ENCODE assay signal across 24 cellular contexts in the genomic region with DNA sequence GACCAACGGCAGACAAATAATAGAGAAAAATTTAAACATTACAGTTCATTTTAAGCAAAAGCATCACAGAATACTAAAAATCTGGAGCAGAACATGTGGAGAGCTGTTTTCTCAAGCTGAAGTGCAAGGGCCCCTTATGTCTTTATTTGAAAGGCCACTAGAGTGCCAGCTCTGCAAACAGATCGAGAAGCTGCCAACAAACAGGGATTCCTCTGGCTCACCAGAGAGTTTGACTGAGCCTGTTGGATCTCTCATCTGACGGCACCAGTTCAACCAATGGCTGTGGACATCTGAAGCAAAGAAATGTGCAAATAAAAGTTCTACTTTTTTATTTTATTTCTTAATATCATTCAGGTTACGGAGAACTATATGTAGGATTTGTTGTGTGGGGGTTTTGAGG.
DNase-seq lines count a peak whose midpoint lies in the region; ATAC-seq and FAIRE-seq lines count a peak whose summit lies in the region.
"Had no signal": no experiment of that assay in that cellular context is flagged by ENCODE, and none has a peak within 500 bp of the region (broad histone marks: within the 10 kb centered on the region; RNA-seq: fewer than 3 reads in every experiment).

No MANE protein-coding gene starts in this region.

- no peaks in the 10 kb centered on the region for H3K9me3 ChIP-seq in muscle layer of colon (ENCODE audit: low read length)
- H3K9me3 ChIP-seq: Peyer's patch, SK-N-SH, spleen had no signal

- no peak overlapping the region for H3K9ac ChIP-seq in muscle layer of colon (ENCODE audit: low read length)
- H3K9ac ChIP-seq: SK-N-SH had no signal

- FAIRE-seq in RCC 7860 (lab: Jason Lieb, UNC) = no peak
- FAIRE-seq: kidney had no signal

- no peak for ATAC-seq in GM19351 (IDR thresholded peaks at IDR 0.05; ENCODE audit: unreplicated experiment)
- ATAC-seq: foreskin keratinocyte; stimulated activated naive CD8-positive, alpha-beta T cell treated with anti-CD3 and anti-CD28 coated beads, Interleukin-15, Interleukin-2, amounts not matched to agents 100 U/mL and 50 U/mL, for 24 hours had no signal

- in situ Hi-C loops in G401 (cut with HindIII; ENCODE audit: low sequenced_read_pairs) = no loop called here

- DNase-seq in DMS53 (lab: John Stamatoyannopoulos, UW) (peak; percentile 69), G401 (ENCODE audit: low spot score) (peak; percentile 22), cerebellar cortex (ENCODE audit: low spot score) (peak; percentile 17), SKM-1 (lab: John Stamatoyannopoulos, UW; ENCODE audit: unreplicated experiment) (no peak), hepatic stellate cell (ENCODE audit: low spot score) (no peak), RCC 7860 (ENCODE audit: low spot score) (no peak)
- DNase-seq: activated CD4-positive, alpha-beta T cell treated with anti-CD3 and anti-CD28 coated beads, Interleukin-2, amount 10 ng/mL, durations not matched to agents 7 days and 5 days; aorta; CD4-positive, alpha-beta memory T cell; erythroblast; foreskin keratinocyte; GOT3; kidney; mammary epithelial cell; NCI-H2227 treated with DMSO at 0.1 percent for 48 hours; Peyer's patch; SK-N-SH; spleen; stimulated activated CD4-positive, alpha-beta T cell treated with anti-CD3 and anti-CD28 coated beads, Interleukin-4, amount 100 ng/mL, for 1 hour; stimulated activated naive CD8-positive, alpha-beta T cell treated with anti-CD3 and anti-CD28 coated beads, Interleukin-15, Interleukin-2, amounts not matched to agents 100 U/mL and 50 U/mL, for 24 hours; trophoblast cell had no signal

- peaks cover 47% of the 10 kb centered on the region for H3K36me3 ChIP-seq in muscle layer of colon (ENCODE audit: insufficient read depth, low read length)

- H3K27me3 ChIP-seq in muscle layer of colon (ENCODE audit: control insufficient read depth in 1 of 2, insufficient read depth in 2 of 2, low read length in 2 of 2) = no peaks in the 10 kb centered on the region
- H3K27me3 ChIP-seq: foreskin keratinocyte, Peyer's patch had no signal

- H3K4me3 ChIP-seq in muscle layer of colon (ENCODE audit: low read depth in 1 of 2, low read length in 2 of 2) = no peak overlapping the region
- H3K4me3 ChIP-seq: Peyer's patch, spleen had no signal

- H3K27ac ChIP-seq in muscle layer of colon (ENCODE audit: low read depth, low read length) = peak overlapping the region; percentile 37
- H3K27ac ChIP-seq: foreskin keratinocyte, Peyer's patch, VCaP had no signal

- H3K4me1 ChIP-seq in muscle layer of colon (ENCODE audit: insufficient read depth, low read length) = peaks cover 37% of the 10 kb centered on the region
- H3K4me1 ChIP-seq: foreskin keratinocyte had no signal

Comparison
In these comparisons a context has a peak if more than half of its experiments do, and no peak if none do; other contexts are left out.
1. DNase-seq: peak in DMS53 (single experiment), G401 (single experiment) and cerebellar cortex (single experiment); none in SKM-1 (single experiment), hepatic stellate cell (single experiment) and RCC 7860 (single experiment).